Comparison of ENCODE assay signal across 1 cellular context in the genomic region with DNA sequence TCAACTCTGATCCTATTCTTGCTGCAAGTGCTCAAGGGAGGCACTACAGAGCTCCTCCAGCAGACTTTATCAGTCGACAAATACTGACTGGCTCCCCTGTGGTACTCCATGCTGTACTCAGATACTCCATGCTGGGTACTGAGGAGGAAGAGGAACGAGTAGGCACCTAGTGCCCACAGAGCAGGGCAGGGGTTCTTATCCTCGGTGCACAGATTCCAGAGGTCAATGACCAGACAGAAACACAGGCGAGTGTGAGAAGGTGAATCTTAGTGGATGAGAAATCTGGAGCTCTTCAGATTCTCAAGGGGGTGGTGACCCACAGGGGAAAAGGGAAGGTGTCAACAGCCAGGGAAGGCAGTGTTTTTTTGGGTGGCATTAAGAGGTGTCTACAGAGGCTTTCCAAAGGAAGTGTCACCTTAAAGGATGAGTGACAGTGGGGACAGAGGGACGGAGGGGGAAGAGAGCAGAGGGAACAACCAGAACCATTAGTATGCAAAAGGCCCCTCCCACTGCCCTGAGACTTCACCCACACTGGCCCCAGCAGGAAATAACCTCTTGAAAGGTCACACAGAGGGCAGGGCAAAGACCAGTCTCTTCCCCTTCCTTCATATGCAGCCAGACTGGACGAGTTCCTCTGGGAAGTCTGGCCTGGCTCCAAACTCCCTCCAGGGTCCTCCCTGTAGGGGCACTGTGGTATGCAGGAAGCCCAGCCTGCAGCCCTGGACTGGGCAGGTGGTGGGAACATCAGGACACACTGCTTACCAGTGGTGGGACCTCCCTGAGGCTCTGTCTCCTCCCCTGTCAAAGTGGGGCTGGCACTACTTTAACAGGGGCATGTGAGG.
TF ChIP-seq lines count a peak whose summit lies in the region.

No MANE protein-coding gene starts in this region.

TF ChIP-seq in HepG2, 621 proteins besides CTCF, POLR2A, EP300 and RAD21 (continued from another document and continues in another):
- TF ChIP-seq MAFG (CRISPR knock-in tag; IDR thresholded peaks at IDR 0.05) (no peak), SOX13 (IDR thresholded peaks at IDR 0.05) (no peak), SOX13 (CRISPR knock-in tag; conservative IDR thresholded peaks at IDR 0.05 in 1 of 2, IDR thresholded peaks at IDR 0.05 in 1 of 2) (peak in 1 of 2 experiments; percentile 56; a peak in 1 of 4 replicates), TBP (CRISPR knock-in tag; IDR thresholded peaks at IDR 0.05) (no peak), BCL6 (CRISPR knock-in tag; IDR thresholded peaks at IDR 0.05) (peak; percentile 81), HOXA3 (CRISPR knock-in tag; IDR thresholded peaks at IDR 0.05) (peak; percentile 20; the same call in 1 of the 2 replicates), GPN1 (CRISPR knock-in tag; IDR thresholded peaks at IDR 0.05; ENCODE audit: borderline replicate concordance) (no peak), SKI (IDR thresholded peaks at IDR 0.05; ENCODE audit: partially characterized antibody) (peak; percentile 42), FOXA1 (IDR thresholded peaks at IDR 0.05) (no peak), FOXA1 (CRISPR knock-in tag; IDR thresholded peaks at IDR 0.05) (no peak), ZNF367 (CRISPR knock-in tag; IDR thresholded peaks at IDR 0.05; ENCODE audit: borderline replicate concordance) (no peak), FOXO1 (CRISPR knock-in tag; IDR thresholded peaks at IDR 0.05) (0 out of 2 replicates have a peak, but pooled peaks have one; percentile 27), RBM39 (IDR thresholded peaks at IDR 0.05; ENCODE audit: low read depth, low read length, poor library complexity, severe bottlenecking) (no peak), RFX1 (IDR thresholded peaks at IDR 0.05) (no peak), RXRB (CRISPR knock-in tag; IDR thresholded peaks at IDR 0.05; ENCODE audit: borderline replicate concordance) (peak; percentile 86), NR2F1 (CRISPR knock-in tag; IDR thresholded peaks at IDR 0.05) (peak in 1 of 2 experiments; percentile 85; a peak in 2 of 4 replicates), RBM22 (optimal IDR thresholded peaks at IDR 0.05; ENCODE audit: low read length) (no peak), ZNF782 (CRISPR knock-in tag; IDR thresholded peaks at IDR 0.05; ENCODE audit: borderline replicate concordance) (no peak), SP5 (CRISPR knock-in tag; IDR thresholded peaks at IDR 0.05; ENCODE audit: borderline replicate concordance, low read depth) (peak; percentile 25; the same call in 1 of the 2 replicates), ZBTB20 (CRISPR knock-in tag; IDR thresholded peaks at IDR 0.05; ENCODE audit: borderline replicate concordance, low read depth) (no peak), ZBTB42 (CRISPR knock-in tag; IDR thresholded peaks at IDR 0.05) (no peak), NR2F6 (IDR thresholded peaks at IDR 0.05) (peak; percentile 95), NR2F6 (CRISPR knock-in tag; IDR thresholded peaks at IDR 0.05) (peak; percentile 90), PITX1 (CRISPR knock-in tag; IDR thresholded peaks at IDR 0.05) (0 out of 2 replicates have a peak, but pooled peaks have one; percentile 28), EEA1 (CRISPR knock-in tag; IDR thresholded peaks at IDR 0.05; ENCODE audit: borderline replicate concordance) (no peak), ATM (IDR thresholded peaks at IDR 0.05; ENCODE audit: borderline replicate concordance) (no peak), GATAD1 (CRISPR knock-in tag; IDR thresholded peaks at IDR 0.05) (0 out of 2 replicates have a peak, but pooled peaks have one; percentile 42), MIER2 (CRISPR knock-in tag; IDR thresholded peaks at IDR 0.05) (0 out of 2 replicates have a peak, but pooled peaks have one; percentile 19)
- TF ChIP-seq, protein P1, sequence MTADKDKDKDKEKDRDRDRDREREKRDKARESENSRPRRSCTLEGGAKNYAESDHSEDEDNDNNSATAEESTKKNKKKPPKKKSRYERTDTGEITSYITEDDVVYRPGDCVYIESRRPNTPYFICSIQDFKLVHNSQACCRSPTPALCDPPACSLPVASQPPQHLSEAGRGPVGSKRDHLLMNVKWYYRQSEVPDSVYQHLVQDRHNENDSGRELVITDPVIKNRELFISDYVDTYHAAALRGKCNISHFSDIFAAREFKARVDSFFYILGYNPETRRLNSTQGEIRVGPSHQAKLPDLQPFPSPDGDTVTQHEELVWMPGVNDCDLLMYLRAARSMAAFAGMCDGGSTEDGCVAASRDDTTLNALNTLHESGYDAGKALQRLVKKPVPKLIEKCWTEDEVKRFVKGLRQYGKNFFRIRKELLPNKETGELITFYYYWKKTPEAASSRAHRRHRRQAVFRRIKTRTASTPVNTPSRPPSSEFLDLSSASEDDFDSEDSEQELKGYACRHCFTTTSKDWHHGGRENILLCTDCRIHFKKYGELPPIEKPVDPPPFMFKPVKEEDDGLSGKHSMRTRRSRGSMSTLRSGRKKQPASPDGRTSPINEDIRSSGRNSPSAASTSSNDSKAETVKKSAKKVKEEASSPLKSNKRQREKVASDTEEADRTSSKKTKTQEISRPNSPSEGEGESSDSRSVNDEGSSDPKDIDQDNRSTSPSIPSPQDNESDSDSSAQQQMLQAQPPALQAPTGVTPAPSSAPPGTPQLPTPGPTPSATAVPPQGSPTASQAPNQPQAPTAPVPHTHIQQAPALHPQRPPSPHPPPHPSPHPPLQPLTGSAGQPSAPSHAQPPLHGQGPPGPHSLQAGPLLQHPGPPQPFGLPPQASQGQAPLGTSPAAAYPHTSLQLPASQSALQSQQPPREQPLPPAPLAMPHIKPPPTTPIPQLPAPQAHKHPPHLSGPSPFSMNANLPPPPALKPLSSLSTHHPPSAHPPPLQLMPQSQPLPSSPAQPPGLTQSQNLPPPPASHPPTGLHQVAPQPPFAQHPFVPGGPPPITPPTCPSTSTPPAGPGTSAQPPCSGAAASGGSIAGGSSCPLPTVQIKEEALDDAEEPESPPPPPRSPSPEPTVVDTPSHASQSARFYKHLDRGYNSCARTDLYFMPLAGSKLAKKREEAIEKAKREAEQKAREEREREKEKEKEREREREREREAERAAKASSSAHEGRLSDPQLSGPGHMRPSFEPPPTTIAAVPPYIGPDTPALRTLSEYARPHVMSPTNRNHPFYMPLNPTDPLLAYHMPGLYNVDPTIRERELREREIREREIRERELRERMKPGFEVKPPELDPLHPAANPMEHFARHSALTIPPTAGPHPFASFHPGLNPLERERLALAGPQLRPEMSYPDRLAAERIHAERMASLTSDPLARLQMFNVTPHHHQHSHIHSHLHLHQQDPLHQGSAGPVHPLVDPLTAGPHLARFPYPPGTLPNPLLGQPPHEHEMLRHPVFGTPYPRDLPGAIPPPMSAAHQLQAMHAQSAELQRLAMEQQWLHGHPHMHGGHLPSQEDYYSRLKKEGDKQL (CRISPR knock-in tag; IDR thresholded peaks at IDR 0.05; ENCODE audit: low read depth): no peak
- TF ChIP-seq, protein P2, sequence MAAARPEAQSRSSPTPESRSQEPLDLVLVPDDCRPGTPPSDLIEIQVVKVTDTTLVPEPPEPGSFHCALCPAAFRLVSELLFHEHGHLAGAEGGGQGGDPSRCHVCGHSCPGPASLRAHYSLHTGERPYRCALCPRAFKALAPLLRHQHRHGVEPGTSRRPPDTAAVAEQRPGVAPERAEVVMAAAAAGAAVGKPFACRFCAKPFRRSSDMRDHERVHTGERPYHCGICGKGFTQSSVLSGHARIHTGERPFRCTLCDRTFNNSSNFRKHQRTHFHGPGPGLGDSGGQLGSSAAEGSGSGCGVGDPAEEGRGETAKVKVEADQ (CRISPR knock-in tag; IDR thresholded peaks at IDR 0.05; ENCODE audit: borderline replicate concordance): no peak
- TF ChIP-seq, protein P3, sequence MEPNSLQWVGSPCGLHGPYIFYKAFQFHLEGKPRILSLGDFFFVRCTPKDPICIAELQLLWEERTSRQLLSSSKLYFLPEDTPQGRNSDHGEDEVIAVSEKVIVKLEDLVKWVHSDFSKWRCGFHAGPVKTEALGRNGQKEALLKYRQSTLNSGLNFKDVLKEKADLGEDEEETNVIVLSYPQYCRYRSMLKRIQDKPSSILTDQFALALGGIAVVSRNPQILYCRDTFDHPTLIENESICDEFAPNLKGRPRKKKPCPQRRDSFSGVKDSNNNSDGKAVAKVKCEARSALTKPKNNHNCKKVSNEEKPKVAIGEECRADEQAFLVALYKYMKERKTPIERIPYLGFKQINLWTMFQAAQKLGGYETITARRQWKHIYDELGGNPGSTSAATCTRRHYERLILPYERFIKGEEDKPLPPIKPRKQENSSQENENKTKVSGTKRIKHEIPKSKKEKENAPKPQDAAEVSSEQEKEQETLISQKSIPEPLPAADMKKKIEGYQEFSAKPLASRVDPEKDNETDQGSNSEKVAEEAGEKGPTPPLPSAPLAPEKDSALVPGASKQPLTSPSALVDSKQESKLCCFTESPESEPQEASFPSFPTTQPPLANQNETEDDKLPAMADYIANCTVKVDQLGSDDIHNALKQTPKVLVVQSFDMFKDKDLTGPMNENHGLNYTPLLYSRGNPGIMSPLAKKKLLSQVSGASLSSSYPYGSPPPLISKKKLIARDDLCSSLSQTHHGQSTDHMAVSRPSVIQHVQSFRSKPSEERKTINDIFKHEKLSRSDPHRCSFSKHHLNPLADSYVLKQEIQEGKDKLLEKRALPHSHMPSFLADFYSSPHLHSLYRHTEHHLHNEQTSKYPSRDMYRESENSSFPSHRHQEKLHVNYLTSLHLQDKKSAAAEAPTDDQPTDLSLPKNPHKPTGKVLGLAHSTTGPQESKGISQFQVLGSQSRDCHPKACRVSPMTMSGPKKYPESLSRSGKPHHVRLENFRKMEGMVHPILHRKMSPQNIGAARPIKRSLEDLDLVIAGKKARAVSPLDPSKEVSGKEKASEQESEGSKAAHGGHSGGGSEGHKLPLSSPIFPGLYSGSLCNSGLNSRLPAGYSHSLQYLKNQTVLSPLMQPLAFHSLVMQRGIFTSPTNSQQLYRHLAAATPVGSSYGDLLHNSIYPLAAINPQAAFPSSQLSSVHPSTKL (CRISPR knock-in tag; IDR thresholded peaks at IDR 0.05): peak; percentile 69
- TF ChIP-seq, protein P4, sequence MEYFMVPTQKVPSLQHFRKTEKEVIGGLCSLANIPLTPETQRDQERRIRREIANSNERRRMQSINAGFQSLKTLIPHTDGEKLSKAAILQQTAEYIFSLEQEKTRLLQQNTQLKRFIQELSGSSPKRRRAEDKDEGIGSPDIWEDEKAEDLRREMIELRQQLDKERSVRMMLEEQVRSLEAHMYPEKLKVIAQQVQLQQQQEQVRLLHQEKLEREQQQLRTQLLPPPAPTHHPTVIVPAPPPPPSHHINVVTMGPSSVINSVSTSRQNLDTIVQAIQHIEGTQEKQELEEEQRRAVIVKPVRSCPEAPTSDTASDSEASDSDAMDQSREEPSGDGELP (IDR thresholded peaks at IDR 0.05; ENCODE audit: borderline replicate concordance, low read depth): peak; percentile 32; the same call in 1 of the 2 replicates
- TF ChIP-seq, protein P5, sequence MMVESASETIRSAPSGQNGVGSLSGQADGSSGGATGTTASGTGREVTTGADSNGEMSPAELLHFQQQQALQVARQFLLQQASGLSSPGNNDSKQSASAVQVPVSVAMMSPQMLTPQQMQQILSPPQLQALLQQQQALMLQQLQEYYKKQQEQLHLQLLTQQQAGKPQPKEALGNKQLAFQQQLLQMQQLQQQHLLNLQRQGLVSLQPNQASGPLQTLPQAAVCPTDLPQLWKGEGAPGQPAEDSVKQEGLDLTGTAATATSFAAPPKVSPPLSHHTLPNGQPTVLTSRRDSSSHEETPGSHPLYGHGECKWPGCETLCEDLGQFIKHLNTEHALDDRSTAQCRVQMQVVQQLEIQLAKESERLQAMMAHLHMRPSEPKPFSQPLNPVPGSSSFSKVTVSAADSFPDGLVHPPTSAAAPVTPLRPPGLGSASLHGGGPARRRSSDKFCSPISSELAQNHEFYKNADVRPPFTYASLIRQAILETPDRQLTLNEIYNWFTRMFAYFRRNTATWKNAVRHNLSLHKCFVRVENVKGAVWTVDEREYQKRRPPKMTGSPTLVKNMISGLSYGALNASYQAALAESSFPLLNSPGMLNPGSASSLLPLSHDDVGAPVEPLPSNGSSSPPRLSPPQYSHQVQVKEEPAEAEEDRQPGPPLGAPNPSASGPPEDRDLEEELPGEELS (CRISPR knock-in tag; IDR thresholded peaks at IDR 0.05): peak; percentile 44; the same call in 1 of the 2 replicates
- TF ChIP-seq, protein P6, sequence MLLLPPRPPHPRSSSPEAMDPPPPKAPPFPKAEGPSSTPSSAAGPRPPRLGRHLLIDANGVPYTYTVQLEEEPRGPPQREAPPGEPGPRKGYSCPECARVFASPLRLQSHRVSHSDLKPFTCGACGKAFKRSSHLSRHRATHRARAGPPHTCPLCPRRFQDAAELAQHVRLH (CRISPR knock-in tag; IDR thresholded peaks at IDR 0.05; ENCODE audit: borderline replicate concordance, low read depth): 0 out of 2 replicates have a peak, but pooled peaks have one; percentile 42
- TF ChIP-seq, protein P7, sequence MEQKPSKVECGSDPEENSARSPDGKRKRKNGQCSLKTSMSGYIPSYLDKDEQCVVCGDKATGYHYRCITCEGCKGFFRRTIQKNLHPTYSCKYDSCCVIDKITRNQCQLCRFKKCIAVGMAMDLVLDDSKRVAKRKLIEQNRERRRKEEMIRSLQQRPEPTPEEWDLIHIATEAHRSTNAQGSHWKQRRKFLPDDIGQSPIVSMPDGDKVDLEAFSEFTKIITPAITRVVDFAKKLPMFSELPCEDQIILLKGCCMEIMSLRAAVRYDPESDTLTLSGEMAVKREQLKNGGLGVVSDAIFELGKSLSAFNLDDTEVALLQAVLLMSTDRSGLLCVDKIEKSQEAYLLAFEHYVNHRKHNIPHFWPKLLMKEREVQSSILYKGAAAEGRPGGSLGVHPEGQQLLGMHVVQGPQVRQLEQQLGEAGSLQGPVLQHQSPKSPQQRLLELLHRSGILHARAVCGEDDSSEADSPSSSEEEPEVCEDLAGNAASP (CRISPR knock-in tag; IDR thresholded peaks at IDR 0.05; ENCODE audit: borderline replicate concordance): peak; percentile 85; the same call in 1 of the 2 replicates
- TF ChIP-seq, protein P8, sequence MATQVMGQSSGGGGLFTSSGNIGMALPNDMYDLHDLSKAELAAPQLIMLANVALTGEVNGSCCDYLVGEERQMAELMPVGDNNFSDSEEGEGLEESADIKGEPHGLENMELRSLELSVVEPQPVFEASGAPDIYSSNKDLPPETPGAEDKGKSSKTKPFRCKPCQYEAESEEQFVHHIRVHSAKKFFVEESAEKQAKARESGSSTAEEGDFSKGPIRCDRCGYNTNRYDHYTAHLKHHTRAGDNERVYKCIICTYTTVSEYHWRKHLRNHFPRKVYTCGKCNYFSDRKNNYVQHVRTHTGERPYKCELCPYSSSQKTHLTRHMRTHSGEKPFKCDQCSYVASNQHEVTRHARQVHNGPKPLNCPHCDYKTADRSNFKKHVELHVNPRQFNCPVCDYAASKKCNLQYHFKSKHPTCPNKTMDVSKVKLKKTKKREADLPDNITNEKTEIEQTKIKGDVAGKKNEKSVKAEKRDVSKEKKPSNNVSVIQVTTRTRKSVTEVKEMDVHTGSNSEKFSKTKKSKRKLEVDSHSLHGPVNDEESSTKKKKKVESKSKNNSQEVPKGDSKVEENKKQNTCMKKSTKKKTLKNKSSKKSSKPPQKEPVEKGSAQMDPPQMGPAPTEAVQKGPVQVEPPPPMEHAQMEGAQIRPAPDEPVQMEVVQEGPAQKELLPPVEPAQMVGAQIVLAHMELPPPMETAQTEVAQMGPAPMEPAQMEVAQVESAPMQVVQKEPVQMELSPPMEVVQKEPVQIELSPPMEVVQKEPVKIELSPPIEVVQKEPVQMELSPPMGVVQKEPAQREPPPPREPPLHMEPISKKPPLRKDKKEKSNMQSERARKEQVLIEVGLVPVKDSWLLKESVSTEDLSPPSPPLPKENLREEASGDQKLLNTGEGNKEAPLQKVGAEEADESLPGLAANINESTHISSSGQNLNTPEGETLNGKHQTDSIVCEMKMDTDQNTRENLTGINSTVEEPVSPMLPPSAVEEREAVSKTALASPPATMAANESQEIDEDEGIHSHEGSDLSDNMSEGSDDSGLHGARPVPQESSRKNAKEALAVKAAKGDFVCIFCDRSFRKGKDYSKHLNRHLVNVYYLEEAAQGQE (IDR thresholded peaks at IDR 0.05; ENCODE audit: borderline replicate concordance in 1 of 2, low read depth in 1 of 2, low read length in 2 of 2): 0 out of 4 replicates have a peak, but pooled peaks of 1 of the 2 experiments have one; percentile 27
